Comparison of ENCODE assay signal across 15 cellular contexts in the genomic region with DNA sequence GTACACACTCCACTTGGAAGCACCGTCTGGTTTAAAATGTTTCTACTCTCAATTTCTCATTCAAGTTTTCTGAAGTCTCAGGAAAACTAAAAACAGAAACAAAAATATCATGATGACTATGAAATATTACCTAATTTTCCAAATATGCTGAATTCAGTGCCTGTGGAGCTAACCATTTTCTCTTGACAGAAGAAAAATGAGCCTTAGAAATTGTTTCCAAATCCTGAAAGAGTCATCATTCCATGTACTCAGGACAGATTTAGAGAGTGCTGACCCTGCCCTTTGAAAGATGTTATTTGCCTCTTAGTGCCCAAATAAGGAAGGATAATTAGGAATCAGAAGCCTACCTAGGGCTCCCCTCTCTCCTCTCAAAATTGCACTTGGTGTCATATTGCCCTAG. TPM values are rescaled to one million over a fixed set of nuclear protein-coding genes. Genes with fewer than 3 reads are reported as not detected.
DNase-seq lines count a peak whose midpoint lies in the region; ATAC-seq and TF ChIP-seq lines count a peak whose summit lies in the region.
"Had no signal": no experiment of that assay in that cellular context is flagged by ENCODE, and none has a peak within 500 bp of the region (broad histone marks: within the 10 kb centered on the region; RNA-seq: fewer than 3 reads in every experiment).

No MANE protein-coding gene starts in this region.

- H3K9ac ChIP-seq in BLaER1 treated with 17β-estradiol and CSF1 and Interleukin-3, amounts not matched to agents 10 nM and 100 nM: peak overlapping the region in 4 of 11 experiments; percentile 19 to 42 (median 33); a peak in 5 of 22 replicates

- H3K4me1 Mint-ChIP-seq in stimulated activated naive B cell treated with anti-CD40 and anti-IgM and Interleukin-4, amounts not matched to agents 10 μg/mL and 1 μg/mL and 100 μg/mL, for 72 hours: peaks cover 52 to 74% of the 10 kb centered on the region in 2 donors

- H3K36me3 ChIP-seq in BLaER1 treated with 17β-estradiol and CSF1 and Interleukin-3, amounts not matched to agents 10 nM and 100 nM: no peaks in the 10 kb centered on the region
- H3K36me3 ChIP-seq in OCI-LY7 (ENCODE audit: insufficient read depth, low read length): 0 out of 2 replicates have a peak, but pooled peaks cover 8% of the 10 kb centered on the region
- H3K36me3 ChIP-seq in esophagus muscularis mucosa: no peaks in the 10 kb centered on the region
- H3K36me3 ChIP-seq in stomach: no peaks in the 10 kb centered on the region

- CTCF ChIA-PET in OCI-LY7 (lab: Charles Lee; ENCODE audit: unreplicated experiment): interaction anchor here (1.5 to 4.3 kb wide), 3 partner anchors 11 to 29 kb away, joined by 6 to 41 read pairs (median 12); no protein-coding TSS in a partner anchor

- H4K20me1 ChIP-seq in BLaER1 treated with 17β-estradiol and CSF1 and Interleukin-3, amounts not matched to agents 10 nM and 100 nM: no peaks in the 10 kb centered on the region
- no peaks in the 10 kb centered on the region for H4K20me1 ChIP-seq in OCI-LY7 (ENCODE audit: insufficient read depth, low read length)

- H3K4me2 ChIP-seq in BLaER1 treated with 17β-estradiol and CSF1 and Interleukin-3, amounts not matched to agents 10 nM and 100 nM: peak overlapping the region in 9 of 11 experiments; percentile 43 to 92 (median 72); a peak in 18 of 22 replicates
- peak overlapping the region; percentile 88 for H3K4me2 ChIP-seq in OCI-LY7 (ENCODE audit: low read length)
- H3K4me2 ChIP-seq: A549 had no signal

- no peak overlapping the region for H2AFZ ChIP-seq in OCI-LY7 (ENCODE audit: low read length)

- H3K27ac Mint-ChIP-seq in stimulated activated naive B cell treated with anti-CD40 and anti-IgM and Interleukin-4, amounts not matched to agents 10 μg/mL and 1 μg/mL and 100 μg/mL, for 72 hours: peak overlapping the region; percentile 96

- POLR2A ChIA-PET in OCI-LY7 (lab: Charles Lee): interaction anchor here (0.6 to 10.0 kb wide), 12 partner anchors 14 to 197 kb away, joined by 3 to 262 read pairs (median 6); no protein-coding TSS in a partner anchor

- 39% methylated on average over 1 of the region's 1 CpG for WGBS in esophagus muscularis mucosa
- WGBS in stomach, 5 donors: 58 to 83% (median 67%) methylated on average over 1 of the region's 1 CpG

- no peak overlapping the region for H3K4me3 Mint-ChIP-seq in stimulated activated naive B cell treated with anti-CD40 and anti-IgM and Interleukin-4, amounts not matched to agents 10 μg/mL and 1 μg/mL and 100 μg/mL, for 72 hours

- ATAC-seq in stimulated activated naive B cell treated with anti-CD40 and anti-IgM and Interleukin-4, amounts not matched to agents 10 μg/mL and 1 μg/mL and 100 μg/mL, for 72 hours (replicated peaks): no peak
- no peak for ATAC-seq in GM19035 (IDR thresholded peaks at IDR 0.05; ENCODE audit: unreplicated experiment)
- ATAC-seq: HCT116, Panc1 had no signal

- no peaks in the 10 kb centered on the region for H3K9me3 Mint-ChIP-seq in stimulated activated naive B cell treated with anti-CD40 and anti-IgM and Interleukin-4, amounts not matched to agents 10 μg/mL and 1 μg/mL and 100 μg/mL, for 72 hours

- H3K27me3 ChIP-seq in BLaER1 treated with 17β-estradiol and CSF1 and Interleukin-3, amounts not matched to agents 10 nM and 100 nM: no peaks in the 10 kb centered on the region
- H3K27me3 ChIP-seq in esophagus muscularis mucosa: peaks cover 0 to 8% (median 0%) of the 10 kb centered on the region in 4 donors
- peaks cover 0 to 13% (median 0%) of the 10 kb centered on the region in 3 donors for H3K27me3 ChIP-seq in stomach

- TF ChIP-seq POLR2A in esophagus muscularis mucosa (IDR thresholded peaks at IDR 0.05; ENCODE audit: low read depth) (no peak), stomach (IDR thresholded peaks at IDR 0.05) (no peak)

- peaks cover 12 to 90% (median 79%) of the 10 kb centered on the region in 10 experiments for H3K4me1 ChIP-seq in BLaER1 treated with 17β-estradiol and CSF1 and Interleukin-3, amounts not matched to agents 10 nM and 100 nM
- peaks cover 99% of the 10 kb centered on the region for H3K4me1 ChIP-seq in OCI-LY7 (ENCODE audit: insufficient read depth, low read length, poor library complexity, severe bottlenecking)
- peaks cover 0 to 10% (median 2%) of the 10 kb centered on the region in 4 donors for H3K4me1 ChIP-seq in esophagus muscularis mucosa
- H3K4me1 ChIP-seq in stomach: no peaks in the 10 kb centered on the region
- H3K4me1 ChIP-seq: A549 had no signal

- no peaks in the 10 kb centered on the region for H3K9me3 ChIP-seq in BLaER1 treated with 17β-estradiol and CSF1 and Interleukin-3, amounts not matched to agents 10 nM and 100 nM (replicated peaks in 1 of 11)
- no peaks in the 10 kb centered on the region for H3K9me3 ChIP-seq in OCI-LY7 (ENCODE audit: low read length)
- H3K9me3 ChIP-seq in esophagus muscularis mucosa: no peaks in the 10 kb centered on the region
- H3K9me3 ChIP-seq in stomach: no peaks in the 10 kb centered on the region
- H3K9me3 ChIP-seq: A549 had no signal

- H3K27ac ChIP-seq in BLaER1 treated with 17β-estradiol and CSF1 and Interleukin-3, amounts not matched to agents 10 nM and 100 nM: peak overlapping the region in 6 of 11 experiments; percentile 15 to 66 (median 42); a peak in 10 of 22 replicates
- H3K27ac ChIP-seq in OCI-LY7 (ENCODE audit: low read depth, low read length, poor library complexity, severe bottlenecking) (peak overlapping the region; percentile 94), esophagus muscularis mucosa (replicated peaks in 1 of 4) (peak overlapping the region in 3 of 4 donors; percentile 18 to 59 (median 18)), stomach (no peak overlapping the region)
- H3K27ac ChIP-seq: A549, HL-60 had no signal

- no peaks in the 10 kb centered on the region for H3K36me3 Mint-ChIP-seq in stimulated activated naive B cell treated with anti-CD40 and anti-IgM and Interleukin-4, amounts not matched to agents 10 μg/mL and 1 μg/mL and 100 μg/mL, for 72 hours

- no peak for TF ChIP-seq EP300 in esophagus muscularis mucosa (IDR thresholded peaks at IDR 0.05)
- TF ChIP-seq EP300 in stomach (IDR thresholded peaks at IDR 0.05): no peak

- DNase-seq in OCI-LY7 (ENCODE audit: low spot score): no peak
- no peak for DNase-seq in esophagus muscularis mucosa (ENCODE audit: extremely low spot score)
- no peak for DNase-seq in stimulated activated naive B cell treated with anti-CD40 and anti-IgM and Interleukin-4, amounts not matched to agents 10 μg/mL and 1 μg/mL and 100 μg/mL, for 72 hours
- DNase-seq in NK-92 treated with Interleukin-12 subunit alpha and Interleukin-12 subunit beta, amount 100 ng/mL, for 24 hours (lab: John Stamatoyannopoulos, UW): no peak
- no peak for DNase-seq in stomach
- DNase-seq: NCI-H1417 treated with DMSO at 0.1 percent for 48 hours, NCI-H1930, NCI-H2171 treated with DMSO at 0.1 percent for 48 hours, NCI-H446 treated with DMSO at 0.1 percent for 48 hours had no signal

- peaks cover 72% of the 10 kb centered on the region for H3K79me2 ChIP-seq in OCI-LY7 (ENCODE audit: insufficient read depth, low read depth, low read length)

- BruUV-seq in OCI-LY7 (replicated peaks; lab: Mats Ljungman, UMichigan): TSS peak; percentile 91

- H3K9me2 ChIP-seq in OCI-LY7 (ENCODE audit: insufficient read depth, low read length): no peaks in the 10 kb centered on the region

- H3K4me3 ChIP-seq in BLaER1 treated with 17β-estradiol and CSF1 and Interleukin-3, amounts not matched to agents 10 nM and 100 nM: no peak overlapping the region
- H3K4me3 ChIP-seq in OCI-LY7 (ENCODE audit: low read depth, low read length, poor library complexity, severe bottlenecking): peak overlapping the region; percentile 68
- no peak overlapping the region for H3K4me3 ChIP-seq in esophagus muscularis mucosa
- H3K4me3 ChIP-seq in stomach: no peak overlapping the region
- H3K4me3 ChIP-seq: A549 had no signal

- no peak for TF ChIP-seq CTCF in OCI-LY7 (conservative IDR thresholded peaks at IDR 0.05; ENCODE audit: low read length)
- no peak for TF ChIP-seq CTCF in esophagus muscularis mucosa (IDR thresholded peaks at IDR 0.05)
- no peak for TF ChIP-seq CTCF in stomach (IDR thresholded peaks at IDR 0.05)

- no peaks in the 10 kb centered on the region for H3K27me3 Mint-ChIP-seq in stimulated activated naive B cell treated with anti-CD40 and anti-IgM and Interleukin-4, amounts not matched to agents 10 μg/mL and 1 μg/mL and 100 μg/mL, for 72 hours

- intact Hi-C loops in OCI-LY7 (cut with micrococcal nuclease; ENCODE audit: unreplicated experiment) (no loop called here), esophagus muscularis mucosa (cut with DNase I) (no loop called here), stomach (cut with DNase I; ENCODE audit: low total_unique reads) (no loop called here)

RNA-seq across cellular contexts. Expression of gene TOP3B, which starts 49.0 kb away (rescaled TPM):
- 65.6 and 82.6 TPM in 2 replicates for total RNA-seq in OCI-LY7 (2014; rRNA removed; shearing (Covaris generic))
- 98.7 and 101 TPM in 2 replicates for total RNA-seq in OCI-LY7 (2022)
- total RNA-seq in esophagus muscularis mucosa: 10 to 100 TPM; 12.3 to 27.5 (median 20.4) TPM
- 100 to 1,000 TPM in 1 of 5 donors, 10 to 100 TPM in 4; 25.0 to 509 (median 38.5) TPM for total RNA-seq in stomach
- polyA plus RNA-seq in stomach: 10 to 100 TPM in 1 of 3 donors, 1 to 10 TPM in 2; 3.8 to 13.8 (median 5.9) TPM

Comparison
In these comparisons a context has a peak if more than half of its experiments do, and no peak if none do; other contexts are left out.
1. H3K27ac ChIP-seq: peak in BLaER1 treated with 17β-estradiol and CSF1 and Interleukin-3, amounts not matched to agents 10 nM and 100 nM (6 of 11), OCI-LY7 (single experiment) and esophagus muscularis mucosa (3 of 4); none in stomach (0 of 5).